2 cellular contexts compared by ENCODE assay signal in genomic region chr16:27210174-27210573, GRCh38.
TF ChIP-seq lines count a peak whose summit lies in the region.

No MANE protein-coding gene starts in this region.

TF ChIP-seq in GM23338, 12 proteins besides CTCF, POLR2A, EP300 and RAD21:
- TF ChIP-seq ZNF331 (CRISPR knock-in tag; IDR thresholded peaks at IDR 0.05; ENCODE audit: low read depth) (no peak), EZH2phosphoT487 (IDR thresholded peaks at IDR 0.05; ENCODE audit: unreplicated experiment) (no peak), REST (IDR thresholded peaks at IDR 0.05; ENCODE audit: unreplicated experiment) (no peak), STAT1 (IDR thresholded peaks at IDR 0.05; ENCODE audit: unreplicated experiment) (no peak), CREB1 (CRISPR knock-in tag; IDR thresholded peaks at IDR 0.05; ENCODE audit: low read depth) (no peak), EZH2 (IDR thresholded peaks at IDR 0.05; ENCODE audit: low read depth, unreplicated experiment) (no peak), ZNF114 (CRISPR knock-in tag; IDR thresholded peaks at IDR 0.05) (no peak)
- TF ChIP-seq, protein P1, sequence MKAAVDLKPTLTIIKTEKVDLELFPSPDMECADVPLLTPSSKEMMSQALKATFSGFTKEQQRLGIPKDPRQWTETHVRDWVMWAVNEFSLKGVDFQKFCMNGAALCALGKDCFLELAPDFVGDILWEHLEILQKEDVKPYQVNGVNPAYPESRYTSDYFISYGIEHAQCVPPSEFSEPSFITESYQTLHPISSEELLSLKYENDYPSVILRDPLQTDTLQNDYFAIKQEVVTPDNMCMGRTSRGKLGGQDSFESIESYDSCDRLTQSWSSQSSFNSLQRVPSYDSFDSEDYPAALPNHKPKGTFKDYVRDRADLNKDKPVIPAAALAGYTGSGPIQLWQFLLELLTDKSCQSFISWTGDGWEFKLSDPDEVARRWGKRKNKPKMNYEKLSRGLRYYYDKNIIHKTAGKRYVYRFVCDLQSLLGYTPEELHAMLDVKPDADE (IDR thresholded peaks at IDR 0.05) = no peak
TF ChIP-seq in GM23338: peak in this region for 0.

TF ChIP-seq in H1, 55 proteins besides CTCF, POLR2A, EP300 and RAD21:
- TF ChIP-seq JUND (IDR thresholded peaks at IDR 0.05; ENCODE audit: low read length) = no peak
- TF ChIP-seq NANOG (IDR thresholded peaks at IDR 0.05; ENCODE audit: insufficient read depth, low read depth, low read length, poor library complexity, severe bottlenecking) = no peak
- no peak for TF ChIP-seq KDM5A (IDR thresholded peaks at IDR 0.05; ENCODE audit: low read length)
- no peak for TF ChIP-seq GTF2F1 (IDR thresholded peaks at IDR 0.05; ENCODE audit: borderline replicate concordance, low read depth, low read length)
- TF ChIP-seq JUN (IDR thresholded peaks at IDR 0.05; ENCODE audit: low read depth, low read length) = no peak
- TF ChIP-seq SAP30 (IDR thresholded peaks at IDR 0.05; ENCODE audit: insufficient read depth, insufficient replicate concordance, low read length) = no peak
- no peak for TF ChIP-seq SIRT6 (IDR thresholded peaks at IDR 0.05; ENCODE audit: low read length)
- no peak for TF ChIP-seq TAF1 (IDR thresholded peaks at IDR 0.05; ENCODE audit: low read depth, low read length)
- no peak for TF ChIP-seq BACH1 (IDR thresholded peaks at IDR 0.05; ENCODE audit: low read length)
- TF ChIP-seq, protein P2, sequence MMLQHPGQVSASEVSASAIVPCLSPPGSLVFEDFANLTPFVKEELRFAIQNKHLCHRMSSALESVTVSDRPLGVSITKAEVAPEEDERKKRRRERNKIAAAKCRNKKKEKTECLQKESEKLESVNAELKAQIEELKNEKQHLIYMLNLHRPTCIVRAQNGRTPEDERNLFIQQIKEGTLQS (IDR thresholded peaks at IDR 0.05; ENCODE audit: insufficient read depth, low read depth, low read length) = no peak
- TF ChIP-seq YY1 (IDR thresholded peaks at IDR 0.05; ENCODE audit: low read depth, low read length) = no peak
- TF ChIP-seq RFX5 (IDR thresholded peaks at IDR 0.05; ENCODE audit: borderline replicate concordance, low read depth, low read length) = no peak
- TF ChIP-seq EGR1 (IDR thresholded peaks at IDR 0.05; ENCODE audit: borderline replicate concordance, low read depth, low read length) = no peak
